Comparison of ENCODE assay signal across 18 cellular contexts in genomic region chr22:34437140-34437539, GRCh38.
"Had no signal": no experiment of that assay in that cellular context is flagged by ENCODE, and none has a peak within 500 bp of the region (broad histone marks: within the 10 kb centered on the region; RNA-seq: fewer than 3 reads in every experiment).

No MANE protein-coding gene starts in this region.

- DNase-seq: KBM-7, NCI-H1092, NCI-H1105 treated with DMSO at 0.1 percent for 48 hours, NCI-H1417 treated with DMSO at 0.1 percent for 48 hours, NCI-H146, NCI-H1694 treated with DMSO at 0.1 percent for 48 hours, NCI-H2171 treated with DMSO at 0.1 percent for 48 hours, NCI-H345, NCI-H446 treated with DMSO at 0.1 percent for 48 hours, NCI-H510A treated with DMSO at 0.1 percent for 48 hours, NCI-H526 treated with DMSO at 0.1 percent for 48 hours, NCI-H748 treated with DMSO at 0.1 percent for 48 hours, Right ventricle myocardium superior, RPMI8226, SIG-M5 had no signal

- H3K9me3 ChIP-seq: SJSA1 had no signal

- H3K27ac ChIP-seq: SJSA1, SK-N-MC had no signal

- H3K27me3 ChIP-seq: SJSA1 had no signal

- H3K36me3 ChIP-seq: SJSA1 had no signal

- H3K4me3 ChIP-seq: SJSA1, SK-N-MC had no signal

- H3K4me1 ChIP-seq: SJSA1 had no signal

- FAIRE-seq: RCC 7860 had no signal
